Comparison of ENCODE assay signal across 15 cellular contexts in the genomic region with DNA sequence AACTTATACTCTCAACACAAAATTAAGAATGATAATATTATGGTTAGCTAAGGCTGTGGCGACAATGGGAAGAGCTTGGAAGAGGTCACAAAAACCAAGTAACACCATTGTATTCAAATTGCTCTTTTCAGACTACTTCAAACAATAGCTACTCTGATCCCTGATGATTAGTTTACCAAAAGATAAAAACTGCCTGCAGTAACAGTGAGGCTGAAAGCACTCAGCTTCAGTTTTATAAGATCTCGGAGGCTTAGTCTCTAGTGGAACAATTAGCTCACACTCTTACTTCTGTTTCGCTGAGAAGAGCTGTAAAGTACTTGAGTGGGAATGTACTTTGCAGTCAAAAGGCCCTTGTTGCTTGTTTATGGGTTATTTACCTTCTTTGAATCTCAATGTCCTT.
"Had no signal": no experiment of that assay in that cellular context is flagged by ENCODE, and none has a peak within 500 bp of the region (broad histone marks: within the 10 kb centered on the region; RNA-seq: fewer than 3 reads in every experiment).

No MANE protein-coding gene starts in this region.

- ATAC-seq: activated T-helper 17 cell treated with anti-CD3 and anti-CD28 coated beads, Interleukin-2, amount 50 U/mL, for 72 hours; gastroesophageal sphincter; left ventricle myocardium superior; stimulated activated naive CD8-positive, alpha-beta T cell treated with anti-CD3 and anti-CD28 coated beads, Interleukin-15, amount 100 ng/mL, for 72 hours; WTC11 had no signal

- DNase-seq: activated CD4-positive, alpha-beta T cell treated with anti-CD3 and anti-CD28 coated beads, Interleukin-2, amount 10 ng/mL, durations not matched to agents 24 days and 14 days; activated naive CD4-positive, alpha-beta T cell treated with anti-CD3 and anti-CD28 coated beads for 36 hours; activated T-cell treated with anti-CD3 and anti-CD28 coated beads for 4 hours; central memory CD4-positive, alpha-beta T cell; cortex of kidney; effector memory CD4-positive, alpha-beta T cell; kidney; left ventricle myocardium superior; nephron progenitor cell; ovary; stimulated activated CD4-positive, alpha-beta T cell treated with anti-CD3 and anti-CD28 coated beads, Interleukin-4, amount 100 ng/mL, for 4 hours; stimulated activated naive CD8-positive, alpha-beta T cell treated with anti-CD3 and anti-CD28 coated beads, Interleukin-15, amount 100 ng/mL, for 72 hours had no signal
